In genomic region chr3:144775581-144775980, GRCh38 we compare ENCODE assay signal across 27 cellular contexts.
"Had no signal": no experiment of that assay in that cellular context is flagged by ENCODE, and none has a peak within 500 bp of the region (broad histone marks: within the 10 kb centered on the region; RNA-seq: fewer than 3 reads in every experiment).

No MANE protein-coding gene starts in this region.

- H3K4me3 Mint-ChIP-seq: activated CD4-positive, alpha-beta T cell treated with anti-CD3 and anti-CD28 coated beads, Interleukin-2, amount 10 ng/mL, durations not matched to agents 24 days and 14 days; activated CD8-positive, alpha-beta T cell treated with anti-CD3 and anti-CD28 coated beads for 36 hours; activated naive CD4-positive, alpha-beta T cell treated with anti-CD3 and anti-CD28 coated beads for 36 hours; activated T-cell treated with anti-CD3 and anti-CD28 coated beads, Interleukin-2, amount 50 U/mL, for 4 hours; activated T-helper 1 cell treated with anti-CD3 and anti-CD28 coated beads, Interleukin-12 subunit alpha, Interleukin-12 subunit beta, Interleukin-2, Interleukin-4 antibody, amounts not matched to agents 30 ng/mL and 10 ng/mL and 1 ng/mL, durations not matched to agents 14 hours and 24 hours and 36 hours; T-helper 1 cell treated with Interleukin-12 subunit alpha and Interleukin-12 subunit beta and Interleukin-4 antibody, amounts not matched to agents 30 μg/mL and 1 μg/mL, for 36 hours; T-helper 2 cell treated with Interferon-gamma antibody and Interleukin-4, amounts not matched to agents 5 μg/mL and 100 μg/mL, for 36 hours had no signal

- H3K4me1 Mint-ChIP-seq: activated CD4-positive, alpha-beta T cell treated with anti-CD3 and anti-CD28 coated beads, Interleukin-2, amount 10 ng/mL, durations not matched to agents 24 days and 14 days had no signal

- H3K27me3 ChIP-seq: adrenal gland, body of pancreas, breast epithelium, MG63 had no signal

- H3K27ac ChIP-seq: adrenal gland, body of pancreas, breast epithelium, SJCRH30 had no signal

- H3K27ac Mint-ChIP-seq: activated CD4-positive, alpha-beta T cell treated with anti-CD3 and anti-CD28 coated beads, Interleukin-2, amount 10 ng/mL, durations not matched to agents 24 days and 14 days; activated CD8-positive, alpha-beta T cell treated with anti-CD3 and anti-CD28 coated beads for 36 hours; activated naive CD4-positive, alpha-beta T cell treated with anti-CD3 and anti-CD28 coated beads for 36 hours; activated naive CD4-positive, alpha-beta T cell treated with anti-CD3 and anti-CD28 coated beads, Interleukin-2, amount 50 U/mL, for 72 hours; activated T-helper 1 cell treated with anti-CD3 and anti-CD28 coated beads, Interleukin-12 subunit alpha, Interleukin-12 subunit beta, Interleukin-2, Interleukin-4 antibody, amounts not matched to agents 30 ng/mL and 10 ng/mL and 1 ng/mL, durations not matched to agents 14 hours and 24 hours and 36 hours; T-helper 1 cell treated with Interleukin-12 subunit alpha and Interleukin-12 subunit beta and Interleukin-4 antibody, amounts not matched to agents 30 μg/mL and 1 μg/mL, for 36 hours; T-helper 2 cell treated with Interferon-gamma antibody and Interleukin-4, amounts not matched to agents 5 μg/mL and 100 μg/mL, for 36 hours had no signal

- H3K4me3 ChIP-seq: adrenal gland, body of pancreas, breast epithelium, MG63, SJCRH30 had no signal

- H3K9me3 Mint-ChIP-seq: activated CD4-positive, alpha-beta T cell treated with anti-CD3 and anti-CD28 coated beads, Interleukin-2, amount 10 ng/mL, durations not matched to agents 24 days and 14 days; activated CD8-positive, alpha-beta T cell treated with anti-CD3 and anti-CD28 coated beads for 36 hours; activated naive CD4-positive, alpha-beta T cell treated with anti-CD3 and anti-CD28 coated beads for 36 hours; activated T-cell treated with anti-CD3 and anti-CD28 coated beads, Interleukin-2, amount 50 U/mL, for 4 hours; activated T-helper 1 cell treated with anti-CD3 and anti-CD28 coated beads, Interleukin-12 subunit alpha, Interleukin-12 subunit beta, Interleukin-2, Interleukin-4 antibody, amounts not matched to agents 30 ng/mL and 10 ng/mL and 1 ng/mL, durations not matched to agents 14 hours and 24 hours and 36 hours had no signal

- H3K36me3 Mint-ChIP-seq: activated naive CD4-positive, alpha-beta T cell treated with anti-CD3 and anti-CD28 coated beads, Interleukin-2, amount 50 U/mL, for 72 hours had no signal

- H3K27me3 Mint-ChIP-seq: activated CD4-positive, alpha-beta T cell treated with anti-CD3 and anti-CD28 coated beads, Interleukin-2, amount 10 ng/mL, durations not matched to agents 24 days and 14 days; activated CD8-positive, alpha-beta T cell treated with anti-CD3 and anti-CD28 coated beads for 36 hours had no signal

- ATAC-seq: activated CD8-positive, alpha-beta T cell treated with anti-CD3 and anti-CD28 coated beads for 36 hours; activated naive CD4-positive, alpha-beta T cell treated with anti-CD3 and anti-CD28 coated beads, Interleukin-2, amount 50 U/mL, for 72 hours; activated T-cell treated with anti-CD3 and anti-CD28 coated beads, Interleukin-2, amount 50 U/mL, for 4 hours; body of pancreas; Panc1 had no signal

- DNase-seq: activated CD4-positive, alpha-beta T cell treated with anti-CD3 and anti-CD28 coated beads, Interleukin-2, amount 10 ng/mL, durations not matched to agents 24 days and 14 days; activated CD4-positive, alpha-beta T cell treated with anti-CD3 and anti-CD28 coated beads, Interleukin-2, amount 50 U/mL, for 4 hours; activated CD8-positive, alpha-beta T cell treated with anti-CD3 and anti-CD28 coated beads for 36 hours; activated gamma-delta T cell treated with Interleukin-2 at 50 U/mL for 16 hours; activated naive CD4-positive, alpha-beta T cell treated with anti-CD3 and anti-CD28 coated beads for 36 hours; activated T-cell treated with anti-CD3 and anti-CD28 coated beads, Interleukin-2, amount 50 U/mL, for 4 hours; adrenal gland; body of pancreas; Kasumi-1; KG1; NCI-H1048; NCI-H1105 treated with DMSO at 0.1 percent for 48 hours; NCI-H1436 treated with DMSO at 0.1 percent for 48 hours; NCI-H1694 treated with DMSO at 0.1 percent for 48 hours; NCI-H2029; NCI-H345; NCI-H524 treated with DMSO at 0.1 percent for 48 hours; SHP77; SJCRH30; SK-N-SH had no signal
